Comparison of ENCODE assay signal across 22 cellular contexts in genomic region chr17:69284646-69285045, GRCh38. TPM values are rescaled to one million over a fixed set of nuclear protein-coding genes. Genes with fewer than 3 reads are reported as not detected.
"Had no signal": no experiment of that assay in that cellular context is flagged by ENCODE, and none has a peak within 500 bp of the region (broad histone marks: within the 10 kb centered on the region; RNA-seq: fewer than 3 reads in every experiment).

No MANE protein-coding gene starts in this region.

- H3K4me3 ChIP-seq: colonic mucosa, esophagus muscularis mucosa, gastroesophageal sphincter, heart left ventricle, hepatocyte, left lung, lower lobe of right lung, mucosa of descending colon had no signal

- DNase-seq: colonic mucosa; cortex of kidney; effector CD8-positive, alpha-beta T cell; foreskin keratinocyte; heart left ventricle; hypothalamus; immature natural killer cell; left cardiac atrium; left lung; left ventricle myocardium superior; lower lobe of right lung; mesenchymal stem cell; mucosa of descending colon; naive B cell; naive thymus-derived CD8-positive, alpha-beta T cell had no signal

- H2AFZ ChIP-seq: hepatocyte had no signal

- H3K27me3 ChIP-seq: colonic mucosa, esophagus muscularis mucosa, foreskin keratinocyte, gastroesophageal sphincter, heart left ventricle, hepatocyte, left lung had no signal

- H3K4me2 ChIP-seq: hepatocyte had no signal

- H3K4me1 ChIP-seq: colonic mucosa, esophagus muscularis mucosa, gastroesophageal sphincter, heart left ventricle, left lung, lower lobe of right lung had no signal

- H3K79me2 ChIP-seq: hepatocyte had no signal

- ATAC-seq: foreskin keratinocyte; gastroesophageal sphincter; heart left ventricle; left cardiac atrium; left lung; left ventricle myocardium superior; lower lobe of right lung; mucosa of descending colon; naive thymus-derived CD8-positive, alpha-beta T cell had no signal

- FAIRE-seq: endothelial cell of umbilical vein, keratinocyte had no signal

- H3K9me3 Mint-ChIP-seq: dendritic cell treated with granulocyte-macrophage colony-stimulating factor and Interleukin-4, amounts not matched to agents 40 ng/mL and 50 ng/mL, for 4 days; immature natural killer cell; mesothelial cell of epicardium had no signal

- H3K27ac ChIP-seq: colonic mucosa, esophagus muscularis mucosa, foreskin keratinocyte, gastroesophageal sphincter, heart left ventricle, hepatocyte, left lung, lower lobe of right lung had no signal

- H3K4me3 Mint-ChIP-seq: dendritic cell treated with granulocyte-macrophage colony-stimulating factor and Interleukin-4, amounts not matched to agents 40 ng/mL and 50 ng/mL, for 4 days; immature natural killer cell; mesothelial cell of epicardium; naive B cell; naive thymus-derived CD8-positive, alpha-beta T cell had no signal

- H3K9me3 ChIP-seq: colonic mucosa, esophagus muscularis mucosa, gastroesophageal sphincter, heart left ventricle, left lung, lower lobe of right lung, mucosa of descending colon had no signal

- H3K27me3 Mint-ChIP-seq: dendritic cell treated with granulocyte-macrophage colony-stimulating factor and Interleukin-4, amounts not matched to agents 40 ng/mL and 50 ng/mL, for 4 days; naive B cell; naive thymus-derived CD8-positive, alpha-beta T cell had no signal

- H3K27ac Mint-ChIP-seq: dendritic cell treated with granulocyte-macrophage colony-stimulating factor and Interleukin-4, amounts not matched to agents 40 ng/mL and 50 ng/mL, for 4 days; immature natural killer cell; mesothelial cell of epicardium; naive B cell; naive thymus-derived CD8-positive, alpha-beta T cell had no signal

- H3K36me3 ChIP-seq: colonic mucosa had no signal

- H3K4me1 Mint-ChIP-seq: immature natural killer cell, mesothelial cell of epicardium had no signal

RNA-seq across cellular contexts. Expression of gene ABCA10, which starts 56.0 kb away (rescaled TPM):
- polyA plus RNA-seq: hepatocyte; naive thymus-derived CD8-positive, alpha-beta T cell had no signal
